1 cellular context compared by ENCODE assay signal in genomic region chr3:160225181-160226025, GRCh38.
A peak's percentile ranks its signal among the peaks of the same experiment; 100 is the strongest.
TF ChIP-seq lines count a peak whose summit lies in the region.

Gene C3orf80, plus strand, starts transcription at chr3:160225422. Its CDS starts 214 bp downstream, at chr3:160225636.

TF ChIP-seq in HepG2, 621 proteins besides CTCF, POLR2A, EP300 and RAD21 (continued from another document and continues in another):
- TF ChIP-seq ZBTB40 (IDR thresholded peaks at IDR 0.05) (no peak), ZBTB40 (CRISPR knock-in tag; IDR thresholded peaks at IDR 0.05) (0 out of 2 replicates have a peak, but pooled peaks have one; percentile 15), ZNF275 (CRISPR knock-in tag; IDR thresholded peaks at IDR 0.05; ENCODE audit: borderline replicate concordance) (0 out of 2 replicates have a peak, but pooled peaks have one; percentile 34), ZNF160 (CRISPR knock-in tag; IDR thresholded peaks at IDR 0.05) (no peak), MYNN (CRISPR knock-in tag; IDR thresholded peaks at IDR 0.05; ENCODE audit: low read depth) (no peak), MYPOP (CRISPR knock-in tag; IDR thresholded peaks at IDR 0.05) (peak; percentile 94), ZNF224 (CRISPR knock-in tag; IDR thresholded peaks at IDR 0.05) (no peak), ZNF770 (CRISPR knock-in tag; IDR thresholded peaks at IDR 0.05) (peak; percentile 75), ZNF780A (CRISPR knock-in tag; IDR thresholded peaks at IDR 0.05) (no peak), ZNF362 (CRISPR knock-in tag; IDR thresholded peaks at IDR 0.05; ENCODE audit: borderline replicate concordance) (peak; percentile 13; the same call in 1 of the 2 replicates), ZNF574 (CRISPR knock-in tag; IDR thresholded peaks at IDR 0.05) (peak; percentile 38; the same call in 1 of the 2 replicates), POGK (CRISPR knock-in tag; conservative IDR thresholded peaks at IDR 0.05) (peak; percentile 50; the same call in 1 of the 2 replicates), ZFP91 (CRISPR knock-in tag; IDR thresholded peaks at IDR 0.05; ENCODE audit: borderline replicate concordance) (peak; percentile 52; the same call in 1 of the 2 replicates), CHCHD3 (CRISPR knock-in tag; IDR thresholded peaks at IDR 0.05) (0 out of 2 replicates have a peak, but pooled peaks have one; percentile 72), HMGXB4 (CRISPR knock-in tag; IDR thresholded peaks at IDR 0.05; ENCODE audit: borderline replicate concordance in 1 of 2, low read depth in 1 of 2) (peak in 1 of 2 experiments; percentile 30; a peak in 1 of 4 replicates), E2F1 (CRISPR knock-in tag; IDR thresholded peaks at IDR 0.05) (peak; percentile 49; the same call in 1 of the 2 replicates), ZSCAN21 (CRISPR knock-in tag; IDR thresholded peaks at IDR 0.05; ENCODE audit: borderline replicate concordance) (peak; percentile 28; the same call in 1 of the 2 replicates)
